18 cellular contexts compared by ENCODE assay signal in the genomic region with DNA sequence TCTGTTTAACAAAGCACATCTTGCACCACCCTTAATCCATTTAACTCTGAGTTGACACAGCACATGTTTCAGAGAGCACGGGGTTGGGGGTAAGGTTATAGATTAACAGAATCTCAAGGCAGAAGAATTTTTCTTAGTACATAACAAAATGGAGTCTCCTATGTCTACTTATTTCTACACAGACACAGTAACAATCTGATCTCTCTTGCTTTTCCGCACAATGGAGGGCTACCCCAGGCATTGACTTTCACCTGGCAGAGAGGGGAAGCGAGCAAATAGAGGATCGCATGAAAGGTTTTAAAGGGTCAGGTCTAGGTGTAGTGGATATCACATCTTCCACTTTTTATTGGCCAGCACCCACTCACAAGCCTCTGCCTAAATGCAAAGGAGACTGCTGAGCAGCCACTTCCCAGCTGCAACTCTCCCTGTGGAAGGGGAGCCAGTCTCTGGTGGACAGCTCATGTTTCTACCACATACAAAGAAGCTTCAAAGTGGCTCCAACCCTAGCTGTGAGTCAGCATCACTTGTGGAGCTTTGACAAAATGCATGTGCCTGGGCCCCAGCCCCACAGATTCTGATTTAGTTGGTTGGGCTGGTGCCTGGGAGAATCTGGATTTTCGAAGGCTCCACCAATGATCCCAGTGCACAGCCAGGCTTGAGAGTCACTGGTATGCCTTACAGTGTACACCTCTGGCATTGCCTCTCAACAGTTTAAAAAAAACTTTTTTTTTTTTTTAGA. TPM values are rescaled to one million over a fixed set of nuclear protein-coding genes. Genes with fewer than 3 reads are reported as not detected.
DNase-seq lines count a peak whose midpoint lies in the region; ATAC-seq and TF ChIP-seq lines count a peak whose summit lies in the region.
"Had no signal": no experiment of that assay in that cellular context is flagged by ENCODE, and none has a peak within 500 bp of the region (broad histone marks: within the 10 kb centered on the region; RNA-seq: fewer than 3 reads in every experiment).

No MANE protein-coding gene starts in this region.

- no peaks in the 10 kb centered on the region for H3K9me3 ChIP-seq in tibial artery
- H3K9me3 ChIP-seq: ovary had no signal

- H3K36me3 ChIP-seq in tibial artery, result no peaks in the 10 kb centered on the region
- H3K36me3 ChIP-seq: ovary had no signal

- no peak overlapping the region for H3K27ac ChIP-seq in tibial artery
- H3K27ac ChIP-seq: ovary had no signal

- TF ChIP-seq CTCF in cardiac fibroblast (IDR thresholded peaks at IDR 0.05; ENCODE audit: low read depth, low read length), result no peak
- TF ChIP-seq CTCF in tibial artery (IDR thresholded peaks at IDR 0.05), result no peak

- intact Hi-C loops in tibial artery (cut with DNase I; ENCODE audit: low total_unique reads), result loop anchor here (5.0 to 10.0 kb wide), 2 partner anchors 152 to 845 kb away; no protein-coding TSS in a partner anchor

- ATAC-seq in GM21786 (IDR thresholded peaks at IDR 0.05; ENCODE audit: unreplicated experiment), result no peak
- ATAC-seq: CD8-positive, alpha-beta T cell had no signal

- no peaks in the 10 kb centered on the region for H3K27me3 ChIP-seq in tibial artery
- H3K27me3 ChIP-seq: ovary had no signal

- H3K4me3 ChIP-seq in cardiac fibroblast (replicated peaks in 1 of 2; ENCODE audit: low read depth in 2 of 2, low read length in 2 of 2) (no peak overlapping the region), tibial artery (no peak overlapping the region)
- H3K4me3 ChIP-seq: lung, ovary had no signal

- H3K4me1 ChIP-seq in tibial artery, result peaks cover 0 to 3% (median 1%) of the 10 kb centered on the region in 4 donors

- peak; percentile 53 for DNase-seq in EH (ENCODE audit: low read depth)
- peak; percentile 46 for DNase-seq in M059J (ENCODE audit: low read depth)
- DNase-seq in cardiac fibroblast (ENCODE audit: low read depth in 2 of 2), result peak; percentile 23
- DNase-seq in myocyte (ENCODE audit: low read depth), result peak; percentile 85
- no peak for DNase-seq in tibial artery
- DNase-seq in T-helper 1 cell, result no peak
- DNase-seq in stimulated activated CD4-positive, alpha-beta T cell treated with anti-CD3 and anti-CD28 coated beads, Interleukin-4, amount 100 ng/mL, for 1 hour, result no peak
- DNase-seq: CD8-positive, alpha-beta T cell; effector CD4-positive, alpha-beta T cell; head of caudate nucleus; NCI-H146; ovary; stimulated activated CD4-positive, alpha-beta T cell treated with anti-CD3 and anti-CD28 coated beads, Interleukin-4, amount 100 ng/mL, for 24 hours had no signal

RNA-seq across cellular contexts. Expression of a gene that starts 7.2 kb away (rescaled TPM):
- total RNA-seq in M059J (2014; rRNA removed; shearing (Covaris generic)), result 18.3 and 23.7 TPM in 2 replicates
- total RNA-seq in myocyte, result 11.8 and 13.9 TPM in 2 replicates
- 16.4 TPM for polyA plus RNA-seq in myocyte (2012)

RNA-seq across cellular contexts. Expression of a gene that starts 7.4 kb away (rescaled TPM):
- 3.8 and 6.3 TPM in 2 replicates for total RNA-seq in M059J (2014; rRNA removed; shearing (Covaris generic))
- total RNA-seq in myocyte, result 93.6 and 148 TPM in 2 replicates
- 80.4 TPM for polyA plus RNA-seq in myocyte (2012)

RNA-seq across cellular contexts. Expression of a gene that starts 37.0 kb away (rescaled TPM):
- not detected in 2 replicates for total RNA-seq in M059J (2014; rRNA removed; shearing (Covaris generic))
- total RNA-seq in myocyte, result not detected in 2 replicates
- polyA plus RNA-seq in myocyte (2012), result 1.0 TPM
- total RNA-seq: activated CD8-positive, alpha-beta memory T cell treated with anti-CD3 and anti-CD28 coated beads for 36 hours; CD8-positive, alpha-beta T cell; OCI-LY7; T-helper 2 cell treated with Interferon-gamma antibody and Interleukin-4, amounts not matched to agents 100 ng/mL and 5 ng/mL, for 36 hours had no signal
- polyA plus RNA-seq: ovary had no signal

Comparison
In these comparisons a context has a peak if more than half of its experiments do, and no peak if none do; other contexts are left out.
1. DNase-seq: peak in EH (single experiment), M059J (single experiment), cardiac fibroblast (2 of 2) and myocyte (single experiment); none in tibial artery (0 of 2), T-helper 1 cell (0 of 5) and stimulated activated CD4-positive, alpha-beta T cell treated with anti-CD3 and anti-CD28 coated beads, Interleukin-4, amount 100 ng/mL, for 1 hour (single experiment).
2. RNA of a gene that starts 7.4 kb away (total RNA-seq): 93.6 to 148 TPM in myocyte; 3.8 to 6.3 TPM in M059J; every median in the first group is over 10 times any median in the second.